In genomic region chr17:55242481-55242880, GRCh38 we compare ENCODE assay signal across 31 cellular contexts. TPM values are rescaled to one million over a fixed set of nuclear protein-coding genes. Genes with fewer than 3 reads are reported as not detected.
"Had no signal": no experiment of that assay in that cellular context is flagged by ENCODE, and none has a peak within 500 bp of the region (broad histone marks: within the 10 kb centered on the region; RNA-seq: fewer than 3 reads in every experiment).

No MANE protein-coding gene starts in this region.

- H3K4me3 ChIP-seq: adrenal gland, body of pancreas, breast epithelium had no signal

- H3K9me3 ChIP-seq: adrenal gland, body of pancreas, breast epithelium had no signal

- DNase-seq: activated B cell treated with CpG ODN at 0.5 μM for 24 hours; activated CD4-positive, alpha-beta memory T cell treated with anti-CD3 and anti-CD28 coated beads for 36 hours; activated CD4-positive, alpha-beta T cell treated with anti-CD3 and anti-CD28 coated beads for 4 hours; activated CD4-positive, alpha-beta T cell treated with anti-CD3 and anti-CD28 coated beads, Interleukin-2, amount 10 ng/mL, durations not matched to agents 24 days and 14 days; activated CD4-positive, alpha-beta T cell treated with anti-CD3 and anti-CD28 coated beads, Interleukin-2, amount 50 U/mL, for 1 hour; activated CD4-positive, alpha-beta T cell treated with anti-CD3 and anti-CD28 coated beads, Interleukin-2, amount 50 U/mL, for 4 hours; activated CD4-positive, CD25-positive, alpha-beta regulatory T cell treated with anti-CD3 and anti-CD28 coated beads, Interleukin-2, amount 50 U/mL, for 72 hours; activated CD8-positive, alpha-beta memory T cell treated with anti-CD3 and anti-CD28 coated beads, Interleukin-2, amount 50 U/mL, for 4 hours; activated CD8-positive, alpha-beta T cell treated with anti-CD3 and anti-CD28 coated beads for 36 hours; activated effector memory CD4-positive, alpha-beta T cell treated with anti-CD3 and anti-CD28 coated beads, Interleukin-2, amount 50 U/mL, for 16 hours; activated gamma-delta T cell treated with Interleukin-2 at 50 U/mL for 16 hours; activated naive CD4-positive, alpha-beta T cell; activated naive CD4-positive, alpha-beta T cell treated with anti-CD3 and anti-CD28 coated beads for 36 hours; activated naive CD4-positive, alpha-beta T cell treated with anti-CD3 and anti-CD28 coated beads, Interleukin-2, amount 50 U/mL, for 16 hours; activated naive CD8-positive, alpha-beta T cell treated with anti-CD3 and anti-CD28 coated beads for 36 hours; activated T-cell treated with anti-CD3 and anti-CD28 coated beads for 4 hours; activated T-cell treated with anti-CD3 and anti-CD28 coated beads, Interleukin-2, amount 50 U/mL, for 1 hour; activated T-cell treated with anti-CD3 and anti-CD28 coated beads, Interleukin-2, amount 50 U/mL, for 4 hours; activated T-cell treated with anti-CD3 and anti-CD28 coated beads, Interleukin-2, amount 50 U/mL, for 72 hours; adrenal gland; amniotic stem cell; aorta; body of pancreas; brain microvascular endothelial cell; central memory CD4-positive, alpha-beta T cell; T-helper 1 cell; T-helper 2 cell; T-helper 9 cell had no signal

- H3K36me3 ChIP-seq: adrenal gland, brain microvascular endothelial cell, breast epithelium had no signal

- H3K27me3 ChIP-seq: body of pancreas, brain microvascular endothelial cell, breast epithelium had no signal

- H3K4me1 ChIP-seq: breast epithelium had no signal

- H3K27ac ChIP-seq: adrenal gland, body of pancreas, brain microvascular endothelial cell, breast epithelium, VCaP had no signal

RNA-seq across cellular contexts. Expression of gene HLF, which starts 22.3 kb away (rescaled TPM):
- total RNA-seq: astrocyte had no signal
